Comparison of ENCODE assay signal across 8 cellular contexts in the genomic region with DNA sequence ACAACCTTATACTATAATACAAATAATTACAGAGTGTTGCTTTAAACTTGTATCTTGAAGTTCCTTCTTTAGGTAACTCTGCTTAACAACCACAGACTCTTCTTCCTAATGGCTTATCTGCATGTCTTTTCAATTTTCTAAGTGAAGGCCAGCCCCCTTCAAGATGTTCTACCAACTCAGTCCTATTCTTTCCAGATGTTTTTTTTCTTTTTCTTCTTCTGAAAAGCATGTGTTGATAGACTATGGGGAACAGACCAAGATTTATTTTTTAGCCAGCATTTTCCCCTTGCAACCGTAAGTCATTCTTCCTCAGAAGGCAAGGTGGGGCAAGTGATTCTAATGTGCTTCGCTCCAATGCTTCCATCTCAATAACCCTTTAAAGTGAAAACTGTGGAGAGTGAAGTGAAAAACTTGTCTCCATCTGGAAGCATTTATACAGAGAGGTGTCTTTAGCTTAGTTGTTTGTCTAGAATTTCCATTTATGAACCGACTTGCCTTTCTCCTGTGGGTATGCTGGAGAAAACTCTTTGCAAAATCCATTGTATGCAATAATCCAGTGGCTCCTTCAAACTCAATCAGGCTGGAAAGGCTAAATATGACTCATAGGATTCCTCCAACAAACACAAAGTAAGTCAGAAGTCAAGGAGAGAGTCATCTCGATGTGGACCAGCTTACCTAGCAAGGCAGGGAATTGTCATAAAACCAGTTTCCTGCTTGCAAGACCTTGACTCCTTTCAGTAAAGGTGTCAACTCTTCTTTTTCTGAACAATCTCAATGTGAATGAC.
DNase-seq lines count a peak whose midpoint lies in the region; ATAC-seq, FAIRE-seq and TF ChIP-seq lines count a peak whose summit lies in the region.

No MANE protein-coding gene starts in this region.

- DNase-seq in GM12892 (ENCODE audit: insufficient read length) (no peak), SK-N-SH (no peak), fibroblast of mammary gland (ENCODE audit: low read depth) (peak; percentile 90), gastrocnemius medialis (no peak), testis (no peak), NCI-H187 treated with DMSO at 0.1 percent for 48 hours (lab: John Stamatoyannopoulos, UW) (no peak), COLO829 (ENCODE audit: low spot score) (no peak)

- in situ Hi-C loops in gastrocnemius medialis (cut with MboI; ENCODE audit: low sequenced_read_pairs in 4 of 4) = no loop called here

- H3K9me3 ChIP-seq in SK-N-SH (no peaks in the 10 kb centered on the region), gastrocnemius medialis (no peaks in the 10 kb centered on the region), testis (no peaks in the 10 kb centered on the region)

- no peak overlapping the region for H2AFZ ChIP-seq in SK-N-SH (ENCODE audit: low read depth)

- H3K4me1 ChIP-seq in SK-N-SH (ENCODE audit: control insufficient read depth in 1 of 2, insufficient read depth in 2 of 2, low read depth in 1 of 2, low read length in 1 of 2) (peaks cover 4 to 75% of the 10 kb centered on the region in 2 experiments), gastrocnemius medialis (peaks cover 20% of the 10 kb centered on the region in 2 donors), testis (peaks cover 39% of the 10 kb centered on the region)

- H3K4me3 ChIP-seq in SK-N-SH (ENCODE audit: low read depth in 2 of 2, low read length in 1 of 2) (no peak overlapping the region), fibroblast of mammary gland (ENCODE audit: control insufficient read depth, low read depth, low read length) (no peak overlapping the region), gastrocnemius medialis (no peak overlapping the region), testis (no peak overlapping the region)

- 48% methylated on average over 4 of the region's 4 CpGs for WGBS in SK-N-SH (ENCODE audit: low lambda C conversion rate)
- WGBS in testis, 2 donors = 64 to 72% methylated on average over 4 of the region's 4 CpGs

- intact Hi-C loops in gastrocnemius medialis (cut with DNase I; ENCODE audit: low total_unique reads) = no loop called here
- intact Hi-C loops in testis (cut with DNase I; ENCODE audit: low total_unique reads) = no loop called here

- H3K27ac ChIP-seq in SK-N-SH (ENCODE audit: low read depth in 2 of 2, low read length in 1 of 2) (peak overlapping the region; percentile 78 to 85), gastrocnemius medialis (peak overlapping the region in 3 of 4 donors; percentile 30 to 59 (median 52)), testis (peak overlapping the region in 1 of 2 donors; percentile 15)

- 0 out of 4 replicates have a peak, but pooled peaks of 1 of the 2 experiments have one; percentile 62 for TF ChIP-seq EP300 in SK-N-SH (IDR thresholded peaks at IDR 0.05; ENCODE audit: borderline replicate concordance in 1 of 2, low read depth in 1 of 2, low read length in 1 of 2)

- peak; percentile 21 for FAIRE-seq in GM12892 (lab: Jason Lieb, UNC)

- POLR2A ChIA-PET in SK-N-SH (lab: Yijun Ruan, JAX) = no interaction called here

- no peaks in the 10 kb centered on the region for H3K9me2 ChIP-seq in SK-N-SH

- peaks cover 33% of the 10 kb centered on the region for H3F3A ChIP-seq in SK-N-SH (replicated peaks; ENCODE audit: insufficient read depth)

- H3K9ac ChIP-seq in SK-N-SH = no peak overlapping the region

- TF ChIP-seq RAD21 in SK-N-SH (IDR thresholded peaks at IDR 0.05; ENCODE audit: low read length) = no peak

- TF ChIP-seq POLR2A in GM12892 (IDR thresholded peaks at IDR 0.05; ENCODE audit: low read depth, low read length) (no peak), gastrocnemius medialis (IDR thresholded peaks at IDR 0.05) (no peak), testis (IDR thresholded peaks at IDR 0.05) (no peak)

- ATAC-seq in gastrocnemius medialis = no peak
- ATAC-seq in GM18868 (IDR thresholded peaks at IDR 0.05; ENCODE audit: unreplicated experiment) = no peak

- TF ChIP-seq CTCF in SK-N-SH (IDR thresholded peaks at IDR 0.05) (no peak), fibroblast of mammary gland (conservative IDR thresholded peaks at IDR 0.05; ENCODE audit: control insufficient read depth, insufficient read depth, low read depth, low read length) (no peak), gastrocnemius medialis (IDR thresholded peaks at IDR 0.05 in 4 of 5, conservative IDR thresholded peaks at IDR 0.05 in 1 of 5) (no peak), testis (IDR thresholded peaks at IDR 0.05) (no peak)

- H3K27me3 ChIP-seq in SK-N-SH (ENCODE audit: insufficient read depth) (no peaks in the 10 kb centered on the region), gastrocnemius medialis (no peaks in the 10 kb centered on the region), testis (no peaks in the 10 kb centered on the region)

- H4K20me1 ChIP-seq in SK-N-SH (ENCODE audit: insufficient read depth) = no peaks in the 10 kb centered on the region

- H3K4me2 ChIP-seq in SK-N-SH = peak overlapping the region; percentile 46

- peaks cover 95% of the 10 kb centered on the region for H3K79me2 ChIP-seq in SK-N-SH (ENCODE audit: insufficient read depth)

- CTCF ChIA-PET in SK-N-SH (lab: Yijun Ruan, JAX) = no interaction called here

- H3K36me3 ChIP-seq in SK-N-SH (replicated peaks in 1 of 2; ENCODE audit: control insufficient read depth in 1 of 2, insufficient read depth in 2 of 2, low read length in 1 of 2) = peaks cover 0 to 5% of the 10 kb centered on the region in 2 experiments
- H3K36me3 ChIP-seq in gastrocnemius medialis = no peaks in the 10 kb centered on the region
- H3K36me3 ChIP-seq in testis (ENCODE audit: low read depth, missing control alignments) = no peaks in the 10 kb centered on the region

TF ChIP-seq in SK-N-SH, 30 proteins besides CTCF, POLR2A, EP300 and RAD21 (continues in another document):
- TF ChIP-seq RXRA (IDR thresholded peaks at IDR 0.05; ENCODE audit: borderline replicate concordance, low read depth) (peak; percentile 66; the same call in 1 of the 2 replicates), FOXJ3 (CRISPR knock-in tag; IDR thresholded peaks at IDR 0.05) (no peak), USF2 (IDR thresholded peaks at IDR 0.05; ENCODE audit: borderline replicate concordance, low read depth, low read length) (no peak), MXI1 (IDR thresholded peaks at IDR 0.05; ENCODE audit: low read depth, low read length) (no peak), NFIC (IDR thresholded peaks at IDR 0.05; ENCODE audit: borderline replicate concordance) (no peak; the same call in 1 of the 2 replicates), MEF2A (IDR thresholded peaks at IDR 0.05; ENCODE audit: borderline replicate concordance, low read depth) (peak; percentile 12; the same call in 1 of the 2 replicates), NRF1 (IDR thresholded peaks at IDR 0.05; ENCODE audit: low read depth, low read length) (no peak), RCOR1 (IDR thresholded peaks at IDR 0.05; ENCODE audit: low read length) (no peak), MAX (IDR thresholded peaks at IDR 0.05; ENCODE audit: low read depth) (no peak), POLR2AphosphoS5 (IDR thresholded peaks at IDR 0.05; ENCODE audit: low read depth, low read length) (0 out of 2 replicates have a peak, but pooled peaks have one; percentile 17), TCF12 (IDR thresholded peaks at IDR 0.05) (peak; percentile 68), SMC3 (IDR thresholded peaks at IDR 0.05; ENCODE audit: low read depth, low read length) (no peak), REST (IDR thresholded peaks at IDR 0.05; ENCODE audit: low read depth, low read length) (no peak), YY1 (IDR thresholded peaks at IDR 0.05; ENCODE audit: low read depth) (no peak)
- TF ChIP-seq, protein P1, sequence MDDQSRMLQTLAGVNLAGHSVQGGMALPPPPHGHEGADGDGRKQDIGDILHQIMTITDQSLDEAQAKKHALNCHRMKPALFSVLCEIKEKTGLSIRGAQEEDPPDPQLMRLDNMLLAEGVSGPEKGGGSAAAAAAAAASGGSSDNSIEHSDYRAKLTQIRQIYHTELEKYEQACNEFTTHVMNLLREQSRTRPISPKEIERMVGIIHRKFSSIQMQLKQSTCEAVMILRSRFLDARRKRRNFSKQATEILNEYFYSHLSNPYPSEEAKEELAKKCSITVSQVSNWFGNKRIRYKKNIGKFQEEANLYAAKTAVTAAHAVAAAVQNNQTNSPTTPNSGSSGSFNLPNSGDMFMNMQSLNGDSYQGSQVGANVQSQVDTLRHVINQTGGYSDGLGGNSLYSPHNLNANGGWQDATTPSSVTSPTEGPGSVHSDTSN (IDR thresholded peaks at IDR 0.05) = peak; percentile 88
